18 cellular contexts compared by ENCODE assay signal in the genomic region with DNA sequence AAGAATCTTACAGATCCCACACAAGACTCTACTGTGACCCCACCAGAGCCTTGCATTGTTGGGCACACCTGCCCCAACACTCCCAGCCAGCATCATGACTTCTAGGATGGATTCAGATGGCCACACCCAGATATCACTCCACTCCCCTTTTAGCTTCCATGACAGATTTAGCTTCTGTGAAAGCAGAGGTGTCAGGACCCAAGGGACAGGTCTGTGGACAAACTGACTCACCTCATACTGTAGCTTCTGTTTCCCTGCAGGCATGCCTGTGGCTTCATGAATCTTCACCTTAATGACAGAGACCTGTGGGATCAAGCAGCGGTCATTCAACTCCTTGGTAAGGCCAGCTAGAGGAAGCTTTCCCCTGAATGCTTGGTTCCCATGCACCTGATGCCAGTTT.
"Had no signal": no experiment of that assay in that cellular context is flagged by ENCODE, and none has a peak within 500 bp of the region (broad histone marks: within the 10 kb centered on the region; RNA-seq: fewer than 3 reads in every experiment).

No MANE protein-coding gene starts in this region.

- H3K27ac Mint-ChIP-seq: dendritic cell treated with granulocyte-macrophage colony-stimulating factor and Interleukin-4, amounts not matched to agents 40 ng/mL and 50 ng/mL, for 4 days; type B pancreatic cell; WTC11 had no signal

- H3K27ac ChIP-seq: ascending aorta, left lung had no signal

- H3K27me3 ChIP-seq: ascending aorta, breast epithelium, left lung had no signal

- H3K27me3 Mint-ChIP-seq: dendritic cell treated with granulocyte-macrophage colony-stimulating factor and Interleukin-4, amounts not matched to agents 40 ng/mL and 50 ng/mL, for 4 days; naive B cell; T-helper 17 cell; type B pancreatic cell had no signal

- H3K4me3 ChIP-seq: ascending aorta, breast epithelium, left lung had no signal

- H3K9me3 Mint-ChIP-seq: dendritic cell treated with granulocyte-macrophage colony-stimulating factor and Interleukin-4, amounts not matched to agents 40 ng/mL and 50 ng/mL, for 4 days; naive B cell; type B pancreatic cell; WTC11 had no signal

- ATAC-seq: left lung, T-helper 17 cell, WTC11 had no signal

- H3K4me1 Mint-ChIP-seq: WTC11 had no signal

- DNase-seq: activated CD8-positive, alpha-beta memory T cell treated with anti-CD3 and anti-CD28 coated beads, Interleukin-2, amount 50 U/mL, for 48 hours; effector memory CD4-positive, alpha-beta T cell; foreskin fibroblast; glutamatergic neuron; hypothalamus; kidney; left lung; mammary epithelial cell; naive B cell; SHP77 treated with DMSO at 0.1 percent for 48 hours; stimulated activated CD4-positive, alpha-beta T cell treated with anti-CD3 and anti-CD28 coated beads, Interleukin-12 subunit alpha, Interleukin-12 subunit beta, amount 100 ng/mL, for 4 hours; stimulated activated CD4-positive, alpha-beta T cell treated with anti-CD3 and anti-CD28 coated beads, Interleukin-2, amount 100 ng/mL, for 24 hours; T-helper 17 cell had no signal

- H3K4me3 Mint-ChIP-seq: dendritic cell treated with granulocyte-macrophage colony-stimulating factor and Interleukin-4, amounts not matched to agents 40 ng/mL and 50 ng/mL, for 4 days; naive B cell; T-helper 17 cell; type B pancreatic cell; WTC11 had no signal

- H3K4me1 ChIP-seq: left lung had no signal
